Comparison of ENCODE assay signal across 34 cellular contexts in the genomic region with DNA sequence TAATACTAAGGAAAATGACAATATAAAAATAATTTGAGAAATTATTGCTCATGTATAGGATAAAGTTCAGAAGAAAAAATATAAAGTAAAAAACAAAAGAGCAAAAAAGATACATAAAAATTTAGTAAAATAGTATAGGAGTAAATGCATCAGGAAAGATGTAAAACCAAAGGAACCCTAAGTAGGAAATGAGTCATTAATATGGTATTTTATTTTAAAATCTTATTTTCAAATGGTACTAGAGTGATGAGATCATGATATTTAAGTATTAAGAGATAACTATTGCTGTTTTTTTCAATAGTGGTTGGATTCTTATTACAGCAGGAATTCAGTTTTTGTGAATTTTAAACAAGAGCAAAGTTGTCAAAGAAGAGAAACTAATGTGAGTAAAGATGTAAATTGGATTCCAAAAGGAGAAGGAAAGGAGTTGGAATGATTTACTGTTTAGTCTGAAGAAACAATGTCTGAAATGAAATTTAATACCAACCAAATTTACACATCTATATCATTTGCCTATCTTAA. TPM values are rescaled to one million over a fixed set of nuclear protein-coding genes. Genes with fewer than 3 reads are reported as not detected.
DNase-seq lines count a peak whose midpoint lies in the region; ATAC-seq and TF ChIP-seq lines count a peak whose summit lies in the region.
"Had no signal": no experiment of that assay in that cellular context is flagged by ENCODE, and none has a peak within 500 bp of the region (broad histone marks: within the 10 kb centered on the region; RNA-seq: fewer than 3 reads in every experiment).

No MANE protein-coding gene starts in this region.

- no peak overlapping the region for H3K9ac ChIP-seq in neuronal stem cell (ENCODE audit: low read depth, low read length, poor library complexity)

- no peak overlapping the region for H3K4ac ChIP-seq in neuronal stem cell (ENCODE audit: low read length)

- POLR2A ChIA-PET in RWPE1 (lab: Yijun Ruan, JAX; ENCODE audit: low non-redundant PET): no interaction called here

- CTCF ChIA-PET in RWPE1 (lab: Yijun Ruan, JAX): no interaction called here

- H3K4me1 Mint-ChIP-seq in osteocyte (ENCODE audit: unreplicated experiment): peaks cover 28% of the 10 kb centered on the region
- H3K4me1 Mint-ChIP-seq: stimulated activated naive B cell treated with anti-CD40 and anti-IgM and Interleukin-4, amounts not matched to agents 10 μg/mL and 1 μg/mL and 100 μg/mL, for 72 hours had no signal

- no peaks in the 10 kb centered on the region for H3K27me3 Mint-ChIP-seq in osteocyte (ENCODE audit: unreplicated experiment)
- H3K27me3 Mint-ChIP-seq: activated naive CD8-positive, alpha-beta T cell; natural killer cell treated with Interleukin-12 subunit alpha and Interleukin-12 subunit beta and Interleukin-15 and Interleukin-18, amount 100 ng/mL, for 72 hours; stimulated activated naive B cell treated with anti-CD40 and anti-IgM and Interleukin-4, amounts not matched to agents 10 μg/mL and 1 μg/mL and 100 μg/mL, for 72 hours had no signal

- ATAC-seq in GM18868 (IDR thresholded peaks at IDR 0.05; ENCODE audit: unreplicated experiment): no peak
- no peak for ATAC-seq in GM21360 (IDR thresholded peaks at IDR 0.05; ENCODE audit: unreplicated experiment)
- ATAC-seq: gastroesophageal sphincter; left colon; mucosa of descending colon; natural killer cell treated with Interleukin-12 subunit alpha and Interleukin-12 subunit beta and Interleukin-15 and Interleukin-18, amount 100 ng/mL, for 72 hours; stimulated activated naive B cell treated with anti-CD40 and anti-IgM and Interleukin-4, amounts not matched to agents 10 μg/mL and 1 μg/mL and 100 μg/mL, for 72 hours had no signal

- H4K91ac ChIP-seq in neuronal stem cell (ENCODE audit: low read depth, low read length, poor library complexity): no peak overlapping the region

- H3K23ac ChIP-seq in neuronal stem cell (ENCODE audit: low read depth, low read length, poor library complexity): no peak overlapping the region

- TF ChIP-seq CTCF in RWPE1 (conservative IDR thresholded peaks at IDR 0.05; ENCODE audit: low read depth) (no peak), osteocyte (IDR thresholded peaks at IDR 0.05) (no peak)

- H3K4me3 Mint-ChIP-seq in osteocyte (ENCODE audit: unreplicated experiment): no peak overlapping the region
- H3K4me3 Mint-ChIP-seq: activated naive CD8-positive, alpha-beta T cell; natural killer cell treated with Interleukin-12 subunit alpha and Interleukin-12 subunit beta and Interleukin-15 and Interleukin-18, amount 100 ng/mL, for 72 hours; stimulated activated naive B cell treated with anti-CD40 and anti-IgM and Interleukin-4, amounts not matched to agents 10 μg/mL and 1 μg/mL and 100 μg/mL, for 72 hours had no signal

- no peak overlapping the region for H3K14ac ChIP-seq in neuronal stem cell (ENCODE audit: low read length)

- peaks cover 0 to 1% of the 10 kb centered on the region in 2 donors for H3K4me1 ChIP-seq in neuronal stem cell (ENCODE audit: control insufficient read depth in 2 of 2, insufficient read depth in 1 of 2, low read depth in 1 of 2, low read length in 2 of 2)
- H3K4me1 ChIP-seq: ascending aorta, esophagus squamous epithelium, gastroesophageal sphincter, upper lobe of left lung had no signal

- H2BK12ac ChIP-seq in neuronal stem cell (ENCODE audit: low read length): no peak overlapping the region

- H2BK5ac ChIP-seq in neuronal stem cell (ENCODE audit: low read length): no peak overlapping the region

- no peak overlapping the region for H2BK15ac ChIP-seq in neuronal stem cell (ENCODE audit: low read length)

- H3K9me3 Mint-ChIP-seq in osteocyte (ENCODE audit: unreplicated experiment): peaks cover 6% of the 10 kb centered on the region
- H3K9me3 Mint-ChIP-seq: stimulated activated naive B cell treated with anti-CD40 and anti-IgM and Interleukin-4, amounts not matched to agents 10 μg/mL and 1 μg/mL and 100 μg/mL, for 72 hours had no signal

- no peak overlapping the region for H3K4me2 ChIP-seq in neuronal stem cell (ENCODE audit: insufficient read depth, low read length, poor library complexity, severe bottlenecking)
- H3K4me2 ChIP-seq: hepatocyte had no signal

- H3K4me3 ChIP-seq in neuronal stem cell (ENCODE audit: low read length in 2 of 2): no peak overlapping the region
- H3K4me3 ChIP-seq: ascending aorta, esophagus squamous epithelium, gastroesophageal sphincter, hepatocyte, mucosa of descending colon, ovary, skin epidermis, upper lobe of left lung had no signal

- no peaks in the 10 kb centered on the region for H3K27me3 ChIP-seq in neuronal stem cell (ENCODE audit: control insufficient read depth in 3 of 3, insufficient read depth in 3 of 3, low read depth in 1 of 3, low read length in 3 of 3)
- H3K27me3 ChIP-seq: ascending aorta, esophagus squamous epithelium, gastroesophageal sphincter, hepatocyte, ovary, upper lobe of left lung had no signal

- no peaks in the 10 kb centered on the region for H3K9me3 ChIP-seq in neuronal stem cell (replicated peaks in 1 of 2; ENCODE audit: control insufficient read depth in 2 of 2, insufficient read depth in 1 of 2, low read depth in 1 of 2, low read length in 2 of 2)
- H3K9me3 ChIP-seq: esophagus squamous epithelium, mucosa of descending colon, ovary, upper lobe of left lung had no signal

- DNase-seq in ELR (ENCODE audit: low read depth): peak; percentile 51
- DNase-seq in RWPE1 (ENCODE audit: low spot score): no peak
- peak; percentile 30 for DNase-seq in dedifferentiated amniotic fluid mesenchymal stem cell (ENCODE audit: extremely low spot score)
- DNase-seq in osteocyte (ENCODE audit: extremely low spot score, unreplicated experiment): no peak
- no peak for DNase-seq in neuronal stem cell (ENCODE audit: low spot score)
- no peak for DNase-seq in CD1c-positive myeloid dendritic cell (ENCODE audit: extremely low spot score)
- DNase-seq: activated CD4-positive, alpha-beta T cell treated with anti-CD3 and anti-CD28 coated beads for 4 hours; activated effector memory CD4-positive, alpha-beta T cell treated with anti-CD3 and anti-CD28 coated beads, Interleukin-2, amount 50 U/mL, for 16 hours; activated T-cell treated with anti-CD3 and anti-CD28 coated beads, Interleukin-2, amount 50 U/mL, for 1 hour; C1 segment of cervical spinal cord; caudate nucleus; DMS79; esophagus squamous epithelium; H7; left colon; mammary epithelial cell; mucosa of descending colon; NCI-H146; NCI-H2107; NCI-H748 treated with DMSO at 0.1 percent for 48 hours; ovary; retina; stimulated activated naive B cell treated with anti-CD40 and anti-IgM and Interleukin-4, amounts not matched to agents 10 μg/mL and 1 μg/mL and 100 μg/mL, for 72 hours; T1000 had no signal

- H2AK5ac ChIP-seq in neuronal stem cell (ENCODE audit: low read depth, low read length): no peak overlapping the region

- H4K8ac ChIP-seq in neuronal stem cell (ENCODE audit: low read depth, low read length): no peak overlapping the region

- no peaks in the 10 kb centered on the region for H3K36me3 Mint-ChIP-seq in osteocyte (ENCODE audit: unreplicated experiment)
- H3K36me3 Mint-ChIP-seq: activated naive CD8-positive, alpha-beta T cell; natural killer cell treated with Interleukin-12 subunit alpha and Interleukin-12 subunit beta and Interleukin-15 and Interleukin-18, amount 100 ng/mL, for 72 hours; stimulated activated naive B cell treated with anti-CD40 and anti-IgM and Interleukin-4, amounts not matched to agents 10 μg/mL and 1 μg/mL and 100 μg/mL, for 72 hours had no signal

- H3K18ac ChIP-seq in neuronal stem cell (ENCODE audit: low read length): no peak overlapping the region

- H3K79me1 ChIP-seq in neuronal stem cell (ENCODE audit: low read depth, low read length): no peaks in the 10 kb centered on the region

- H3K27ac ChIP-seq in RWPE1 (peak overlapping the region; percentile 30; the same call in 1 of the 2 replicates), neuronal stem cell (replicated peaks; ENCODE audit: low read length) (no peak overlapping the region)
- H3K27ac ChIP-seq: ascending aorta, esophagus squamous epithelium, gastroesophageal sphincter, hepatocyte, ovary, skin epidermis, upper lobe of left lung had no signal

- H2AFZ ChIP-seq in neuronal stem cell (ENCODE audit: low read length): no peak overlapping the region
- H2AFZ ChIP-seq: hepatocyte had no signal

- no peaks in the 10 kb centered on the region for H3K36me3 ChIP-seq in neuronal stem cell (replicated peaks in 1 of 2; ENCODE audit: control insufficient read depth in 2 of 2, insufficient read depth in 2 of 2, low read length in 2 of 2)
- H3K36me3 ChIP-seq: ascending aorta, esophagus squamous epithelium, gastroesophageal sphincter, ovary, upper lobe of left lung had no signal

- H3K27ac Mint-ChIP-seq in osteocyte (ENCODE audit: unreplicated experiment): peak overlapping the region; percentile 81
- H3K27ac Mint-ChIP-seq: activated naive CD8-positive, alpha-beta T cell; natural killer cell treated with Interleukin-12 subunit alpha and Interleukin-12 subunit beta and Interleukin-15 and Interleukin-18, amount 100 ng/mL, for 72 hours; stimulated activated naive B cell treated with anti-CD40 and anti-IgM and Interleukin-4, amounts not matched to agents 10 μg/mL and 1 μg/mL and 100 μg/mL, for 72 hours had no signal

- H2BK120ac ChIP-seq in neuronal stem cell (ENCODE audit: low read depth, low read length): no peak overlapping the region

RNA-seq across cellular contexts. Expression of a gene that starts 20.0 kb away (rescaled TPM):
- 3.3 and 4.1 TPM in 2 replicates for total RNA-seq in osteocyte
- polyA plus RNA-seq in neuronal stem cell (2013, experiment 1 of 2): 0.07 TPM
- 0.03 TPM for polyA plus RNA-seq in neuronal stem cell (2013, experiment 2 of 2)
- total RNA-seq: activated CD8-positive, alpha-beta memory T cell treated with anti-CD3 and anti-CD28 coated beads for 36 hours; H7; mammary epithelial cell; natural killer cell treated with Interleukin-12 subunit alpha and Interleukin-12 subunit beta and Interleukin-15 and Interleukin-18, amount 100 ng/mL, for 72 hours had no signal
- polyA plus RNA-seq: mammary epithelial cell had no signal

Comparison
In these comparisons a context has a peak if more than half of its experiments do, and no peak if none do; other contexts are left out.
1. DNase-seq: peak in ELR (single experiment) and dedifferentiated amniotic fluid mesenchymal stem cell (single experiment); none in RWPE1 (single experiment), osteocyte (single experiment), neuronal stem cell (single experiment) and CD1c-positive myeloid dendritic cell (single experiment).